In genomic region chr2:62216616-62217015, GRCh38 we compare ENCODE assay signal across 1 cellular context.
A peak's percentile ranks its signal among the peaks of the same experiment; 100 is the strongest.
TF ChIP-seq lines count a peak whose summit lies in the region.

No MANE protein-coding gene starts in this region.

TF ChIP-seq in HepG2, 621 proteins besides CTCF, POLR2A, EP300 and RAD21 (continued from another document):
- TF ChIP-seq, protein P1, sequence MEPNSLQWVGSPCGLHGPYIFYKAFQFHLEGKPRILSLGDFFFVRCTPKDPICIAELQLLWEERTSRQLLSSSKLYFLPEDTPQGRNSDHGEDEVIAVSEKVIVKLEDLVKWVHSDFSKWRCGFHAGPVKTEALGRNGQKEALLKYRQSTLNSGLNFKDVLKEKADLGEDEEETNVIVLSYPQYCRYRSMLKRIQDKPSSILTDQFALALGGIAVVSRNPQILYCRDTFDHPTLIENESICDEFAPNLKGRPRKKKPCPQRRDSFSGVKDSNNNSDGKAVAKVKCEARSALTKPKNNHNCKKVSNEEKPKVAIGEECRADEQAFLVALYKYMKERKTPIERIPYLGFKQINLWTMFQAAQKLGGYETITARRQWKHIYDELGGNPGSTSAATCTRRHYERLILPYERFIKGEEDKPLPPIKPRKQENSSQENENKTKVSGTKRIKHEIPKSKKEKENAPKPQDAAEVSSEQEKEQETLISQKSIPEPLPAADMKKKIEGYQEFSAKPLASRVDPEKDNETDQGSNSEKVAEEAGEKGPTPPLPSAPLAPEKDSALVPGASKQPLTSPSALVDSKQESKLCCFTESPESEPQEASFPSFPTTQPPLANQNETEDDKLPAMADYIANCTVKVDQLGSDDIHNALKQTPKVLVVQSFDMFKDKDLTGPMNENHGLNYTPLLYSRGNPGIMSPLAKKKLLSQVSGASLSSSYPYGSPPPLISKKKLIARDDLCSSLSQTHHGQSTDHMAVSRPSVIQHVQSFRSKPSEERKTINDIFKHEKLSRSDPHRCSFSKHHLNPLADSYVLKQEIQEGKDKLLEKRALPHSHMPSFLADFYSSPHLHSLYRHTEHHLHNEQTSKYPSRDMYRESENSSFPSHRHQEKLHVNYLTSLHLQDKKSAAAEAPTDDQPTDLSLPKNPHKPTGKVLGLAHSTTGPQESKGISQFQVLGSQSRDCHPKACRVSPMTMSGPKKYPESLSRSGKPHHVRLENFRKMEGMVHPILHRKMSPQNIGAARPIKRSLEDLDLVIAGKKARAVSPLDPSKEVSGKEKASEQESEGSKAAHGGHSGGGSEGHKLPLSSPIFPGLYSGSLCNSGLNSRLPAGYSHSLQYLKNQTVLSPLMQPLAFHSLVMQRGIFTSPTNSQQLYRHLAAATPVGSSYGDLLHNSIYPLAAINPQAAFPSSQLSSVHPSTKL (CRISPR knock-in tag; IDR thresholded peaks at IDR 0.05): 0 out of 2 replicates have a peak, but pooled peaks have one; percentile 16
- TF ChIP-seq NFE2L2 (IDR thresholded peaks at IDR 0.05; ENCODE audit: low read length): no peak
- TF ChIP-seq ZNF225 (CRISPR knock-in tag; IDR thresholded peaks at IDR 0.05): no peak
- TF ChIP-seq MAZ (IDR thresholded peaks at IDR 0.05; ENCODE audit: borderline replicate concordance, low read depth, low read length): no peak
- no peak for TF ChIP-seq MAZ (CRISPR knock-in tag; IDR thresholded peaks at IDR 0.05; ENCODE audit: low read depth)
- no peak for TF ChIP-seq ZNF20 (CRISPR knock-in tag; IDR thresholded peaks at IDR 0.05)
- TF ChIP-seq HNF4A (CRISPR knock-in tag; IDR thresholded peaks at IDR 0.05): 0 out of 2 replicates have a peak, but pooled peaks have one; percentile 7
- no peak for TF ChIP-seq FOXK2 (IDR thresholded peaks at IDR 0.05)
- TF ChIP-seq, protein P2, sequence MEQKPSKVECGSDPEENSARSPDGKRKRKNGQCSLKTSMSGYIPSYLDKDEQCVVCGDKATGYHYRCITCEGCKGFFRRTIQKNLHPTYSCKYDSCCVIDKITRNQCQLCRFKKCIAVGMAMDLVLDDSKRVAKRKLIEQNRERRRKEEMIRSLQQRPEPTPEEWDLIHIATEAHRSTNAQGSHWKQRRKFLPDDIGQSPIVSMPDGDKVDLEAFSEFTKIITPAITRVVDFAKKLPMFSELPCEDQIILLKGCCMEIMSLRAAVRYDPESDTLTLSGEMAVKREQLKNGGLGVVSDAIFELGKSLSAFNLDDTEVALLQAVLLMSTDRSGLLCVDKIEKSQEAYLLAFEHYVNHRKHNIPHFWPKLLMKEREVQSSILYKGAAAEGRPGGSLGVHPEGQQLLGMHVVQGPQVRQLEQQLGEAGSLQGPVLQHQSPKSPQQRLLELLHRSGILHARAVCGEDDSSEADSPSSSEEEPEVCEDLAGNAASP (CRISPR knock-in tag; IDR thresholded peaks at IDR 0.05; ENCODE audit: borderline replicate concordance): no peak
- no peak for TF ChIP-seq ZFP36 (IDR thresholded peaks at IDR 0.05; ENCODE audit: borderline replicate concordance, low read depth, low read length, partially characterized antibody)
- no peak for TF ChIP-seq ZNF703 (CRISPR knock-in tag; IDR thresholded peaks at IDR 0.05; ENCODE audit: borderline replicate concordance)
- no peak for TF ChIP-seq ZNF382 (CRISPR knock-in tag; IDR thresholded peaks at IDR 0.05; ENCODE audit: borderline replicate concordance)
- TF ChIP-seq ZNF329 (CRISPR knock-in tag; IDR thresholded peaks at IDR 0.05; ENCODE audit: low read depth): no peak
